23 cellular contexts compared by ENCODE assay signal in genomic region chr3:195825857-195826804, GRCh38. TPM values are rescaled to one million over a fixed set of nuclear protein-coding genes. Genes with fewer than 3 reads are reported as not detected.
DNase-seq lines count a peak whose midpoint lies in the region; ATAC-seq, FAIRE-seq and TF ChIP-seq lines count a peak whose summit lies in the region.
"Had no signal": no experiment of that assay in that cellular context is flagged by ENCODE, and none has a peak within 500 bp of the region (broad histone marks: within the 10 kb centered on the region; RNA-seq: fewer than 3 reads in every experiment).

No MANE protein-coding gene starts in this region.

- H3K27ac Mint-ChIP-seq in stimulated activated naive CD8-positive, alpha-beta T cell treated with anti-CD3 and anti-CD28 coated beads, Interleukin-15, amount 100 ng/mL, for 72 hours = peak overlapping the region; percentile 53 to 78
- H3K27ac Mint-ChIP-seq in neural crest cell (ENCODE audit: unreplicated experiment) = peak overlapping the region; percentile 81
- H3K27ac Mint-ChIP-seq in activated naive CD8-positive, alpha-beta T cell treated with anti-CD3 and anti-CD28 coated beads, Interleukin-2, amount 50 U/mL, for 24 hours = no peak overlapping the region
- H3K27ac Mint-ChIP-seq: B cell; CD4-positive, alpha-beta T cell had no signal

- no peaks in the 10 kb centered on the region for H3K9me3 Mint-ChIP-seq in stimulated activated naive CD8-positive, alpha-beta T cell treated with anti-CD3 and anti-CD28 coated beads, Interleukin-15, amount 100 ng/mL, for 72 hours
- H3K9me3 Mint-ChIP-seq in neural crest cell = no peaks in the 10 kb centered on the region
- H3K9me3 Mint-ChIP-seq in activated naive CD8-positive, alpha-beta T cell treated with anti-CD3 and anti-CD28 coated beads, Interleukin-2, amount 50 U/mL, for 24 hours = no peaks in the 10 kb centered on the region
- H3K9me3 Mint-ChIP-seq: CD4-positive, alpha-beta T cell had no signal

- no peak overlapping the region for H3K27ac ChIP-seq in K562 (ENCODE audit: extremely low read depth, low read depth, low read length)
- H3K27ac ChIP-seq: C4-2B, HL-60 had no signal

- intact Hi-C loops in K562 (cut with micrococcal nuclease) = no loop called here

- no peak overlapping the region for H3K4me2 ChIP-seq in K562 (ENCODE audit: insufficient read depth, low read length)

- peaks cover 5 to 21% of the 10 kb centered on the region in 2 experiments for H3K27me3 ChIP-seq in K562 (ENCODE audit: control insufficient read depth in 2 of 2, insufficient read depth in 2 of 2, low read length in 2 of 2)

- no peak for DNase-seq in stimulated activated naive CD8-positive, alpha-beta T cell treated with anti-CD3 and anti-CD28 coated beads, Interleukin-15, amount 100 ng/mL, for 72 hours
- DNase-seq in stimulated activated naive CD8-positive, alpha-beta T cell treated with anti-CD3 and anti-CD28 coated beads, Interleukin-15, Interleukin-2, amounts not matched to agents 100 U/mL and 50 U/mL, for 24 hours = no peak
- DNase-seq in K562 (ENCODE audit: extremely low read depth in 1 of 4, low spot score in 3 of 4) = no peak
- DNase-seq in neural crest cell (ENCODE audit: low read depth, low spot score) = no peak
- no peak for DNase-seq in COLO668 (lab: John Stamatoyannopoulos, UW; ENCODE audit: unreplicated experiment)
- no peak for DNase-seq in activated naive CD8-positive, alpha-beta T cell treated with anti-CD3 and anti-CD28 coated beads, Interleukin-2, amount 50 U/mL, for 24 hours
- DNase-seq: 8988T; CD4-positive, alpha-beta T cell; DMS153; DMS79; GDM1; KG1 had no signal

- TF ChIP-seq EP300 in K562 (IDR thresholded peaks at IDR 0.05; ENCODE audit: low read length) = no peak

- H2AFZ ChIP-seq in K562 (ENCODE audit: low read depth, low read length) = no peak overlapping the region

- no peaks in the 10 kb centered on the region for H3K4me1 Mint-ChIP-seq in stimulated activated naive CD8-positive, alpha-beta T cell treated with anti-CD3 and anti-CD28 coated beads, Interleukin-15, amount 100 ng/mL, for 72 hours
- H3K4me1 Mint-ChIP-seq in neural crest cell = no peaks in the 10 kb centered on the region
- H3K4me1 Mint-ChIP-seq in activated naive CD8-positive, alpha-beta T cell treated with anti-CD3 and anti-CD28 coated beads, Interleukin-2, amount 50 U/mL, for 24 hours = no peaks in the 10 kb centered on the region
- H3K4me1 Mint-ChIP-seq: B cell had no signal

- CTCF ChIA-PET in K562 (lab: Yijun Ruan, JAX; ENCODE audit: low intra/inter-chr PET ratio) = no interaction called here

- peaks cover 2% of the 10 kb centered on the region for H3K9me1 ChIP-seq in K562 (ENCODE audit: control insufficient read depth, insufficient read depth, low read length)

- H3K9me3 ChIP-seq in K562 (replicated peaks; ENCODE audit: control insufficient read depth, insufficient read depth, low read depth, low read length) = no peaks in the 10 kb centered on the region
- H3K9me3 ChIP-seq: HAP-1 had no signal

- in situ Hi-C loops in K562 (cut with MboI) = no loop called here

- ATAC-seq in stimulated activated naive CD8-positive, alpha-beta T cell treated with anti-CD3 and anti-CD28 coated beads, Interleukin-15, amount 100 ng/mL, for 72 hours = no peak
- no peak for ATAC-seq in stimulated activated naive CD8-positive, alpha-beta T cell treated with anti-CD3 and anti-CD28 coated beads, Interleukin-15, Interleukin-2, amounts not matched to agents 100 U/mL and 50 U/mL, for 24 hours
- ATAC-seq in K562 = no peak
- no peak for ATAC-seq in GM21526 (IDR thresholded peaks at IDR 0.05; ENCODE audit: low FRiP score, unreplicated experiment)
- ATAC-seq in HG03457 (IDR thresholded peaks at IDR 0.05; ENCODE audit: unreplicated experiment) = no peak
- no peak for ATAC-seq in activated naive CD8-positive, alpha-beta T cell treated with anti-CD3 and anti-CD28 coated beads, Interleukin-2, amount 50 U/mL, for 24 hours

- H3K4me1 ChIP-seq in K562 (replicated peaks in 1 of 2; ENCODE audit: control insufficient read depth in 2 of 2, insufficient read depth in 2 of 2, low read length in 2 of 2) = peaks cover 0 to 37% of the 10 kb centered on the region in 2 experiments; a peak in 2 of 5 replicates
- H3K4me1 ChIP-seq: HAP-1 had no signal

- no peaks in the 10 kb centered on the region for H3K79me2 ChIP-seq in K562 (ENCODE audit: control insufficient read depth, insufficient read depth, low read length)

- H3K36me3 Mint-ChIP-seq in neural crest cell (ENCODE audit: low read depth) = no peaks in the 10 kb centered on the region
- H3K36me3 Mint-ChIP-seq in activated naive CD8-positive, alpha-beta T cell treated with anti-CD3 and anti-CD28 coated beads, Interleukin-2, amount 50 U/mL, for 24 hours (ENCODE audit: low read depth) = no peaks in the 10 kb centered on the region

- TF ChIP-seq POLR2A in K562 (conservative IDR thresholded peaks at IDR 0.05) = no peak

- 68% methylated on average over 47 of the region's 47 CpGs for WGBS in K562 (ENCODE audit: insufficient coverage, low coverage, missing lambda C conversion rate)

- TF ChIP-seq CTCF in K562 (IDR thresholded peaks at IDR 0.05 in 2 of 3, conservative IDR thresholded peaks at IDR 0.05 in 1 of 3; ENCODE audit: insufficient read depth in 2 of 3, low read depth in 1 of 3, low read length in 3 of 3) = no peak
- TF ChIP-seq CTCF in neural crest cell (conservative IDR thresholded peaks at IDR 0.05) = no peak

- no peaks in the 10 kb centered on the region for H3K36me3 ChIP-seq in K562 (ENCODE audit: control insufficient read depth, insufficient read depth, low read length)
- H3K36me3 ChIP-seq: HAP-1 had no signal

- BruUV-seq in K562 (replicated peaks; lab: Mats Ljungman, UMichigan) = no TSS peak

- H3K27me3 Mint-ChIP-seq in stimulated activated naive CD8-positive, alpha-beta T cell treated with anti-CD3 and anti-CD28 coated beads, Interleukin-15, amount 100 ng/mL, for 72 hours = peaks cover 28% of the 10 kb centered on the region
- H3K27me3 Mint-ChIP-seq in neural crest cell (ENCODE audit: low read depth) = no peaks in the 10 kb centered on the region
- H3K27me3 Mint-ChIP-seq in activated naive CD8-positive, alpha-beta T cell treated with anti-CD3 and anti-CD28 coated beads, Interleukin-2, amount 50 U/mL, for 24 hours = no peaks in the 10 kb centered on the region
- H3K27me3 Mint-ChIP-seq: CD4-positive, alpha-beta T cell had no signal

- TF ChIP-seq RAD21 in K562 (CRISPR knock-in tag; conservative IDR thresholded peaks at IDR 0.05 in 1 of 2, IDR thresholded peaks at IDR 0.05 in 1 of 2) = no peak

- H3K4me3 Mint-ChIP-seq in stimulated activated naive CD8-positive, alpha-beta T cell treated with anti-CD3 and anti-CD28 coated beads, Interleukin-15, amount 100 ng/mL, for 72 hours = no peak overlapping the region
- no peak overlapping the region for H3K4me3 Mint-ChIP-seq in neural crest cell
- no peak overlapping the region for H3K4me3 Mint-ChIP-seq in activated naive CD8-positive, alpha-beta T cell treated with anti-CD3 and anti-CD28 coated beads, Interleukin-2, amount 50 U/mL, for 24 hours
- H3K4me3 Mint-ChIP-seq: B cell; CD4-positive, alpha-beta T cell had no signal

- POLR2A ChIA-PET in K562 (lab: Yijun Ruan, JAX) = no interaction called here

- H4K20me1 ChIP-seq in K562 (replicated peaks; ENCODE audit: control insufficient read depth, insufficient read depth, low read length) = no peaks in the 10 kb centered on the region

- no peak for FAIRE-seq in K562 (lab: Jason Lieb, UNC)
- FAIRE-seq: GM12892, GM18507 had no signal

- H3K9ac ChIP-seq in K562 (ENCODE audit: insufficient read depth in 1 of 2, low read depth in 2 of 2, low read length in 2 of 2) = no peak overlapping the region; a peak in 1 of 4 replicates

- H3K4me3 ChIP-seq in K562 = no peak overlapping the region
- H3K4me3 ChIP-seq: HAP-1 had no signal

TF ChIP-seq in K562, 482 proteins besides CTCF, POLR2A, EP300 and RAD21 (continues in another document):
- TF ChIP-seq, protein P1, sequence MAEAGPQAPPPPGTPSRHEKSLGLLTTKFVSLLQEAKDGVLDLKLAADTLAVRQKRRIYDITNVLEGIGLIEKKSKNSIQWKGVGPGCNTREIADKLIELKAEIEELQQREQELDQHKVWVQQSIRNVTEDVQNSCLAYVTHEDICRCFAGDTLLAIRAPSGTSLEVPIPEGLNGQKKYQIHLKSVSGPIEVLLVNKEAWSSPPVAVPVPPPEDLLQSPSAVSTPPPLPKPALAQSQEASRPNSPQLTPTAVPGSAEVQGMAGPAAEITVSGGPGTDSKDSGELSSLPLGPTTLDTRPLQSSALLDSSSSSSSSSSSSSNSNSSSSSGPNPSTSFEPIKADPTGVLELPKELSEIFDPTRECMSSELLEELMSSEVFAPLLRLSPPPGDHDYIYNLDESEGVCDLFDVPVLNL (CRISPR knock-in tag; IDR thresholded peaks at IDR 0.05; ENCODE audit: low read depth) = no peak
- TF ChIP-seq HMGN3 (IDR thresholded peaks at IDR 0.05; ENCODE audit: borderline replicate concordance, extremely low read depth, insufficient read length, low read depth, low read length) = peak; percentile 17

RNA-seq across cellular contexts. Expression of gene MUC4, which starts 14.4 kb away (rescaled TPM):
- 7.6 and 11.7 TPM in 2 replicates for total RNA-seq in K562 (2011; cell fraction: chromatin; rRNA removed; ENCODE audit: low replicate concordance)
- 3.4 and 4.2 TPM in 2 replicates for total RNA-seq in K562 (2011; cell fraction: nucleolus; rRNA removed)
- total RNA-seq in K562 (2011; cell fraction: nucleoplasm; rRNA removed) = 6.2 and 17.9 TPM in 2 replicates
- 0.12 TPM in 1 of 2 replicates, not detected in the other for total RNA-seq in K562 (2014; rRNA removed)
- total RNA-seq in K562 (2014; rRNA removed; fragmentation: Illumina TruSeq; extraction: Trizol) = under 0.01 and 0.03 TPM in 2 replicates
- total RNA-seq in K562 (2015; rRNA removed; fragmentation: Illumina TruSeq; extraction: Trizol) = under 0.01 TPM in 1 of 2 replicates, not detected in the other
- 0.11 and 0.31 TPM in 2 replicates for total RNA-seq in K562 (2021)
- polyA plus RNA-seq in K562 (2011; rRNA removed) = 0.11 and 0.21 TPM in 2 replicates
- polyA plus RNA-seq in K562 (2011; cell fraction: cytosol; rRNA removed) = 0.16 and 0.61 TPM in 2 replicates
- 1.00 and 2.9 TPM in 2 replicates for polyA plus RNA-seq in K562 (2011; cell fraction: nucleus; rRNA removed)
- polyA plus RNA-seq in K562 (2012) = 0.22 and 2.0 TPM in 2 replicates
- polyA plus RNA-seq in K562 (2014; fragmentation: Illumina TruSeq; extraction: Trizol) = 0.10 and 0.11 TPM in 2 replicates
- not detected for polyA plus RNA-seq in K562 (2014; fragmentation: Nextera tagmentation; extraction: Ambion mirVana)
- polyA plus RNA-seq in K562 (2014; rRNA removed) = 0.07 TPM in 2 replicates
- 0.33 and 1.0 TPM in 2 replicates for polyA minus RNA-seq in K562 (2011; rRNA and poly(A)+ RNA removed)
- 0.18 and 1.4 TPM in 2 replicates for polyA minus RNA-seq in K562 (2011; cell fraction: cytosol; rRNA and poly(A)+ RNA removed)
- polyA minus RNA-seq in K562 (2011; cell fraction: nucleus; rRNA and poly(A)+ RNA removed) = 0.44 and 1.8 TPM in 2 replicates
- total RNA-seq in neural crest cell = not detected in 2 replicates
- total RNA-seq: A673; CD4-positive, alpha-beta T cell; Daoy; H4 had no signal
